18 cellular contexts compared by ENCODE assay signal in the genomic region with DNA sequence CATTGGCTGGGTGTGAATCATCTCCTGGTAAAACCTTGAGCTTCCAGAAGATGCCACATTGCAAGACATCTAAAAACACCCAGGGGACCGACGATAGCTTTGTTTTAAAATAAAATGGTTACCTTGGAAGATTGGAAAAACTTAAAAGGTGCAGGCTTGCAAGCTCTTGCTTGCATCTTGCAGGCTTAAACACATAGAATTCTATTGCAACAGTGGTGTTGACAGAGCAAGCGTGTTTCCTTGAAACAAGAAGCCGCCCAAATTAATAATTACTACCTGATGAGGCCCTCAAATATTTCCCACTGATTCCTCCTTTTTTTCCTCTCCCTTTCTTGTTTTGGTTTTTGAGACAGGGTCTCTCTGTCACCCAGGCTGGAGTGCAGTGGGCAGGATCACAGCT.
A peak's percentile ranks its signal among the peaks of the same experiment; 100 is the strongest.
DNase-seq lines count a peak whose midpoint lies in the region; FAIRE-seq and TF ChIP-seq lines count a peak whose summit lies in the region.
"Had no signal": no experiment of that assay in that cellular context is flagged by ENCODE, and none has a peak within 500 bp of the region (broad histone marks: within the 10 kb centered on the region; RNA-seq: fewer than 3 reads in every experiment).

No MANE protein-coding gene starts in this region.

- no peak overlapping the region for H3K4me3 Mint-ChIP-seq in endothelial cell (ENCODE audit: unreplicated experiment)
- no peak overlapping the region for H3K4me3 Mint-ChIP-seq in nephron
- H3K4me3 Mint-ChIP-seq: CD4-positive, CD25-positive, alpha-beta regulatory T cell; H9; IgD-negative memory B cell had no signal

- no peak for FAIRE-seq in urothelium cell line (lab: Jason Lieb, UNC)
- FAIRE-seq: H1, HepG2 had no signal

- H3K36me3 Mint-ChIP-seq in endothelial cell (ENCODE audit: low read depth, unreplicated experiment) (no peaks in the 10 kb centered on the region), nephron (ENCODE audit: low read depth) (no peaks in the 10 kb centered on the region)
- H3K36me3 Mint-ChIP-seq: CD4-positive, CD25-positive, alpha-beta regulatory T cell had no signal

- DNase-seq in EH (ENCODE audit: low read depth) (peak; percentile 24), endothelial cell (ENCODE audit: low spot score) (no peak), fibroblast of gingiva (ENCODE audit: low read depth) (peak; percentile 2), urothelium cell line (ENCODE audit: low spot score) (no peak), cerebellar cortex (ENCODE audit: low spot score) (no peak), D341Med (ENCODE audit: low spot score) (no peak)
- DNase-seq: BE2C; C1 segment of cervical spinal cord; Caco-2; CD4-positive, CD25-positive, alpha-beta regulatory T cell; DMS153; DMS79; GF-D8; H9 had no signal

- H3K27ac Mint-ChIP-seq in endothelial cell (ENCODE audit: unreplicated experiment) (peak overlapping the region; percentile 94), nephron (peak overlapping the region; percentile 10 to 56 (median 18))
- H3K27ac Mint-ChIP-seq: CD4-positive, CD25-positive, alpha-beta regulatory T cell; H9 had no signal

- TF ChIP-seq CTCF in endothelial cell (IDR thresholded peaks at IDR 0.05; ENCODE audit: unreplicated experiment) (no peak), nephron (IDR thresholded peaks at IDR 0.05; ENCODE audit: unreplicated experiment in 3 of 3) (no peak)

- H3K4me1 Mint-ChIP-seq in endothelial cell (ENCODE audit: unreplicated experiment) (peaks cover 44% of the 10 kb centered on the region), nephron (peaks cover 27% of the 10 kb centered on the region)
- H3K4me1 Mint-ChIP-seq: CD4-positive, CD25-positive, alpha-beta regulatory T cell; H9 had no signal

- H3K9me3 Mint-ChIP-seq in endothelial cell (ENCODE audit: unreplicated experiment) = no peaks in the 10 kb centered on the region
- no peaks in the 10 kb centered on the region for H3K9me3 Mint-ChIP-seq in nephron
- H3K9me3 Mint-ChIP-seq: H9 had no signal

- H3K27me3 Mint-ChIP-seq in endothelial cell (ENCODE audit: unreplicated experiment) = no peaks in the 10 kb centered on the region
- no peaks in the 10 kb centered on the region for H3K27me3 Mint-ChIP-seq in nephron (ENCODE audit: low read depth)
- H3K27me3 Mint-ChIP-seq: CD4-positive, CD25-positive, alpha-beta regulatory T cell had no signal

Comparison
In these comparisons a context has a peak if more than half of its experiments do, and no peak if none do; other contexts are left out.
1. DNase-seq: peak in EH (single experiment) and fibroblast of gingiva (single experiment); none in endothelial cell (single experiment), urothelium cell line (single experiment), cerebellar cortex (single experiment) and D341Med (single experiment).